24 cellular contexts compared by ENCODE assay signal in genomic region chr1:15669864-15670263, GRCh38. TPM values are rescaled to one million over a fixed set of nuclear protein-coding genes. Genes with fewer than 3 reads are reported as not detected.
DNase-seq lines count a peak whose midpoint lies in the region; ATAC-seq, FAIRE-seq and TF ChIP-seq lines count a peak whose summit lies in the region.
"Had no signal": no experiment of that assay in that cellular context is flagged by ENCODE, and none has a peak within 500 bp of the region (broad histone marks: within the 10 kb centered on the region; RNA-seq: fewer than 3 reads in every experiment).

No MANE protein-coding gene starts in this region.

- no peaks in the 10 kb centered on the region for H3K9me3 Mint-ChIP-seq in stimulated activated naive B cell treated with anti-CD40 and anti-IgM and Interleukin-4, amounts not matched to agents 10 μg/mL and 1 μg/mL and 100 μg/mL, for 72 hours
- no peaks in the 10 kb centered on the region for H3K9me3 Mint-ChIP-seq in naive thymus-derived CD8-positive, alpha-beta T cell
- H3K9me3 Mint-ChIP-seq: CD4-positive, alpha-beta T cell; CD8-positive, alpha-beta memory T cell; H9 had no signal

- DNase-seq in bronchial epithelial cell (ENCODE audit: low read depth) (no peak), HepG2 (ENCODE audit: low spot score) (no peak), midbrain (lab: John Stamatoyannopoulos, UW) (no peak)
- DNase-seq in stimulated activated naive B cell treated with anti-CD40 and anti-IgM and Interleukin-4, amounts not matched to agents 10 μg/mL and 1 μg/mL and 100 μg/mL, for 72 hours: no peak
- DNase-seq in naive thymus-derived CD8-positive, alpha-beta T cell: no peak
- DNase-seq: 8988T; ACHN; AML-193; BE2C; CD4-positive, alpha-beta T cell; CD8-positive, alpha-beta memory T cell; DMS153; DND-41; GM23248 had no signal

- CTCF ChIA-PET in HepG2 (lab: Yijun Ruan, JAX; ENCODE audit: low intra/inter-chr PET ratio, low total read pairs): no interaction called here

- no peak overlapping the region for H2AFZ ChIP-seq in HepG2 (ENCODE audit: low read length)
- H2AFZ ChIP-seq: GM23248 had no signal

- no peak overlapping the region for H3K9ac ChIP-seq in HepG2 (ENCODE audit: insufficient read depth, low read depth, low read length)
- H3K9ac ChIP-seq: BLaER1 treated with 17β-estradiol and CSF1 and Interleukin-3, amounts not matched to agents 10 nM and 100 nM; GM23248 had no signal

- peak; percentile 17 for ATAC-seq in HepG2
- no peak for ATAC-seq in stimulated activated naive B cell treated with anti-CD40 and anti-IgM and Interleukin-4, amounts not matched to agents 10 μg/mL and 1 μg/mL and 100 μg/mL, for 72 hours (replicated peaks)
- no peak for ATAC-seq in HG03342 (IDR thresholded peaks at IDR 0.05; ENCODE audit: unreplicated experiment)
- no peak for ATAC-seq in naive thymus-derived CD8-positive, alpha-beta T cell
- ATAC-seq: A549, HCT116 had no signal

- TF ChIP-seq CTCF in bronchial epithelial cell (IDR thresholded peaks at IDR 0.05; ENCODE audit: insufficient read depth, low read length, severe bottlenecking): no peak
- TF ChIP-seq CTCF in HepG2 (CRISPR knock-in tag; IDR thresholded peaks at IDR 0.05): no peak

- no peaks in the 10 kb centered on the region for H3K79me2 ChIP-seq in HepG2 (ENCODE audit: insufficient read depth, low read length)

- POLR2A ChIA-PET in HepG2 (lab: Yijun Ruan, JAX): interaction anchor here (1.6 to 2.3 kb wide), 2 partner anchors 11 to 143 kb away, joined by 5 to 8 read pairs; partner anchors contain the start of gene DNAJC16
- POLR2A ChIA-PET in naive thymus-derived CD8-positive, alpha-beta T cell (lab: Charles Lee): no interaction called here

- in situ Hi-C loops in HepG2 (cut with HindIII; ENCODE audit: extremely low pct_ligation_motif_present, low pct_unique_long_range_greater_than_20kb): no loop called here

- no peak overlapping the region for H3K4me2 ChIP-seq in HepG2 (ENCODE audit: low read depth, low read length)
- H3K4me2 ChIP-seq: A549; BLaER1 treated with 17β-estradiol and CSF1 and Interleukin-3, amounts not matched to agents 10 nM and 100 nM had no signal

- no peak for TF ChIP-seq RAD21 in HepG2 (CRISPR knock-in tag; IDR thresholded peaks at IDR 0.05)

- H3K4me3 ChIP-seq in bronchial epithelial cell (ENCODE audit: low read depth, low read length) (no peak overlapping the region), HepG2 (replicated peaks in 1 of 3; ENCODE audit: insufficient read depth in 1 of 3, low read depth in 2 of 3, low read length in 3 of 3) (no peak overlapping the region)
- H3K4me3 ChIP-seq: A549; BLaER1 treated with 17β-estradiol and CSF1 and Interleukin-3, amounts not matched to agents 10 nM and 100 nM; GM23248 had no signal

- H3K27me3 ChIP-seq in bronchial epithelial cell (ENCODE audit: control insufficient read depth, insufficient read depth, low read length): no peaks in the 10 kb centered on the region
- no peaks in the 10 kb centered on the region for H3K27me3 ChIP-seq in HepG2 (ENCODE audit: control insufficient read depth in 1 of 2, insufficient read depth in 2 of 2, low read length in 2 of 2)
- H3K27me3 ChIP-seq: BE2C; BLaER1 treated with 17β-estradiol and CSF1 and Interleukin-3, amounts not matched to agents 10 nM and 100 nM had no signal

- FAIRE-seq in bronchial epithelial cell (lab: Jason Lieb, UNC): peak; percentile 13
- no peak for FAIRE-seq in HepG2 (lab: Jason Lieb, UNC)
- FAIRE-seq: A549, D721Med, G401.6, GM12892 had no signal

- peaks cover 12% of the 10 kb centered on the region; the same call in 1 of the 2 replicates for H3K4me1 ChIP-seq in HepG2 (ENCODE audit: insufficient read depth, low read length)
- H3K4me1 ChIP-seq: A549, BE2C had no signal

- TF ChIP-seq EP300 in HepG2 (IDR thresholded peaks at IDR 0.05; ENCODE audit: low read depth in 2 of 2, low read length in 2 of 2) (no peak), HepG2 (CRISPR knock-in tag; IDR thresholded peaks at IDR 0.05; ENCODE audit: borderline replicate concordance) (no peak)

- H3K27ac Mint-ChIP-seq in stimulated activated naive B cell treated with anti-CD40 and anti-IgM and Interleukin-4, amounts not matched to agents 10 μg/mL and 1 μg/mL and 100 μg/mL, for 72 hours: peak overlapping the region; percentile 44
- H3K27ac Mint-ChIP-seq in naive thymus-derived CD8-positive, alpha-beta T cell: peak overlapping the region in 4 of 10 donors; percentile 3 to 61 (median 22)
- H3K27ac Mint-ChIP-seq: CD4-positive, alpha-beta T cell; H9 had no signal

- no peaks in the 10 kb centered on the region for H3K27me3 Mint-ChIP-seq in stimulated activated naive B cell treated with anti-CD40 and anti-IgM and Interleukin-4, amounts not matched to agents 10 μg/mL and 1 μg/mL and 100 μg/mL, for 72 hours
- no peaks in the 10 kb centered on the region for H3K27me3 Mint-ChIP-seq in naive thymus-derived CD8-positive, alpha-beta T cell
- H3K27me3 Mint-ChIP-seq: CD4-positive, alpha-beta T cell; CD8-positive, alpha-beta memory T cell had no signal

- no peaks in the 10 kb centered on the region for H3K9me3 ChIP-seq in HepG2 (ENCODE audit: low read length)
- H3K9me3 ChIP-seq: A549; BE2C; BLaER1 treated with 17β-estradiol and CSF1 and Interleukin-3, amounts not matched to agents 10 nM and 100 nM had no signal

- WGBS in HepG2 (ENCODE audit: low lambda C conversion rate): 64% methylated on average over 3 of the region's 4 CpGs

- H3K4me3 Mint-ChIP-seq in stimulated activated naive B cell treated with anti-CD40 and anti-IgM and Interleukin-4, amounts not matched to agents 10 μg/mL and 1 μg/mL and 100 μg/mL, for 72 hours: no peak overlapping the region
- H3K4me3 Mint-ChIP-seq in naive thymus-derived CD8-positive, alpha-beta T cell: no peak overlapping the region
- H3K4me3 Mint-ChIP-seq: CD14-positive monocyte; CD4-positive, alpha-beta T cell; CD8-positive, alpha-beta memory T cell; H9 had no signal

- peaks cover 16 to 22% of the 10 kb centered on the region in 2 donors for H3K4me1 Mint-ChIP-seq in stimulated activated naive B cell treated with anti-CD40 and anti-IgM and Interleukin-4, amounts not matched to agents 10 μg/mL and 1 μg/mL and 100 μg/mL, for 72 hours
- peaks cover 0 to 3% (median under 1%) of the 10 kb centered on the region in 4 donors for H3K4me1 Mint-ChIP-seq in naive thymus-derived CD8-positive, alpha-beta T cell

- peaks cover 16 to 17% of the 10 kb centered on the region in 2 donors for H3K36me3 Mint-ChIP-seq in stimulated activated naive B cell treated with anti-CD40 and anti-IgM and Interleukin-4, amounts not matched to agents 10 μg/mL and 1 μg/mL and 100 μg/mL, for 72 hours
- peaks cover 0 to 2% (median 0%) of the 10 kb centered on the region in 3 donors for H3K36me3 Mint-ChIP-seq in naive thymus-derived CD8-positive, alpha-beta T cell

- intact Hi-C loops in HepG2 (cut with micrococcal nuclease; ENCODE audit: unreplicated experiment): no loop called here

- no peaks in the 10 kb centered on the region for H4K20me1 ChIP-seq in HepG2 (ENCODE audit: insufficient read depth, low read length)

- no peaks in the 10 kb centered on the region for H3K36me3 ChIP-seq in bronchial epithelial cell (ENCODE audit: control insufficient read depth, insufficient read depth, low read length)
- peaks cover 0 to 1% of the 10 kb centered on the region in 2 experiments; a peak in 1 of 5 replicates for H3K36me3 ChIP-seq in HepG2 (replicated peaks in 1 of 2; ENCODE audit: control insufficient read depth in 1 of 2, insufficient read depth in 2 of 2, low read length in 2 of 2)
- H3K36me3 ChIP-seq: BE2C had no signal

- BruUV-seq in HepG2 (replicated peaks; lab: Mats Ljungman, UMichigan): no TSS peak

- TF ChIP-seq POLR2A in HepG2 (IDR thresholded peaks at IDR 0.05; ENCODE audit: insufficient read depth in 1 of 2, low read depth in 2 of 2, low read length in 2 of 2): no peak; a peak in 1 of 4 replicates

- H3K27ac ChIP-seq in angular gyrus (ENCODE audit: low read depth, low read length) (peak overlapping the region; percentile 12), HepG2 (ENCODE audit: extremely low read length, insufficient read depth, low read length) (no peak overlapping the region)
- H3K27ac ChIP-seq: A549; BLaER1 treated with 17β-estradiol and CSF1 and Interleukin-3, amounts not matched to agents 10 nM and 100 nM; GM23248 had no signal

RNA-seq across cellular contexts. Expression of gene PLEKHM2, which starts 14.3 kb away (rescaled TPM):
- total RNA-seq in bronchial epithelial cell (52.0 and 60.6 TPM in 2 replicates), HepG2 (2016; rRNA removed; fragmentation: Illumina TruSeq; extraction: Trizol) (16.0 and 16.5 TPM in 2 replicates)
- 8.1 TPM in 2 replicates for total RNA-seq in HepG2 (2016; cell fraction: cytosol; rRNA removed; fragmentation: Illumina TruSeq; extraction: Trizol; ENCODE audit: low read depth)
- total RNA-seq in HepG2 (2016; cell fraction: insoluble cytoplasmic fraction; rRNA removed; fragmentation: Illumina TruSeq; extraction: Trizol): 13.6 and 18.8 TPM in 2 replicates
- total RNA-seq in HepG2 (2016; cell fraction: membrane; rRNA removed; fragmentation: Illumina TruSeq; extraction: Trizol): 24.3 and 24.5 TPM in 2 replicates
- 11.3 and 15.4 TPM in 2 replicates for total RNA-seq in HepG2 (2016; cell fraction: nucleus; rRNA removed; fragmentation: Illumina TruSeq; extraction: Trizol)
- polyA plus RNA-seq in HepG2 (2011; rRNA removed): 27.3 and 34.0 TPM in 2 replicates
- 18.9 and 29.3 TPM in 2 replicates for polyA plus RNA-seq in HepG2 (2011; cell fraction: cytosol; rRNA removed)
- polyA plus RNA-seq in HepG2 (2011; cell fraction: nucleus; rRNA removed): 58.0 and 66.7 TPM in 2 replicates
- polyA plus RNA-seq in HepG2 (2012): 15.7 and 19.3 TPM in 2 replicates
- polyA plus RNA-seq in HepG2 (2016; cell fraction: cytosol; fragmentation: Illumina TruSeq; extraction: Trizol; ENCODE audit: low read depth): 8.8 and 9.4 TPM in 2 replicates
- 16.1 and 23.7 TPM in 2 replicates for polyA plus RNA-seq in HepG2 (2016; cell fraction: insoluble cytoplasmic fraction; fragmentation: Illumina TruSeq; extraction: Trizol; ENCODE audit: low read depth)
- 20.7 and 24.2 TPM in 2 replicates for polyA plus RNA-seq in HepG2 (2016; cell fraction: membrane; fragmentation: Illumina TruSeq; extraction: Trizol; ENCODE audit: low read depth)
- 32.6 and 36.7 TPM in 2 replicates for polyA plus RNA-seq in HepG2 (2016; cell fraction: nucleus; fragmentation: Illumina TruSeq; extraction: Trizol; ENCODE audit: insufficient read depth, low read depth)
- 51.5 and 64.7 TPM in 2 replicates for polyA minus RNA-seq in HepG2 (2011; rRNA and poly(A)+ RNA removed; ENCODE audit: low replicate concordance)
- polyA minus RNA-seq in HepG2 (2011; cell fraction: cytosol; rRNA and poly(A)+ RNA removed): 18.3 and 18.9 TPM in 2 replicates
- 8.8 and 9.9 TPM in 2 replicates for polyA minus RNA-seq in HepG2 (2011; cell fraction: nucleus; rRNA and poly(A)+ RNA removed)
- total RNA-seq in naive thymus-derived CD8-positive, alpha-beta T cell: 10 to 100 TPM; 60.3 to 66.7 TPM
- 10 to 100 TPM in 1 of 3 donors, 1 to 10 TPM in 2; 5.4 to 13.8 (median 5.4) TPM for polyA plus RNA-seq in naive thymus-derived CD8-positive, alpha-beta T cell

RNA-seq across cellular contexts. Expression of gene DDI2, which starts 52.6 kb away (rescaled TPM):
- total RNA-seq in bronchial epithelial cell (13.7 and 19.1 TPM in 2 replicates), HepG2 (2016; rRNA removed; fragmentation: Illumina TruSeq; extraction: Trizol) (25.7 and 34.0 TPM in 2 replicates)
- 5.9 and 7.5 TPM in 2 replicates for total RNA-seq in HepG2 (2016; cell fraction: cytosol; rRNA removed; fragmentation: Illumina TruSeq; extraction: Trizol; ENCODE audit: low read depth)
- total RNA-seq in HepG2 (2016; cell fraction: insoluble cytoplasmic fraction; rRNA removed; fragmentation: Illumina TruSeq; extraction: Trizol): 26.2 and 32.2 TPM in 2 replicates
- total RNA-seq in HepG2 (2016; cell fraction: membrane; rRNA removed; fragmentation: Illumina TruSeq; extraction: Trizol): 11.2 and 13.9 TPM in 2 replicates
- total RNA-seq in HepG2 (2016; cell fraction: nucleus; rRNA removed; fragmentation: Illumina TruSeq; extraction: Trizol): 41.5 and 50.4 TPM in 2 replicates
- 8.5 and 10.1 TPM in 2 replicates for polyA plus RNA-seq in HepG2 (2011; rRNA removed)
- 5.5 and 7.7 TPM in 2 replicates for polyA plus RNA-seq in HepG2 (2011; cell fraction: cytosol; rRNA removed)
- polyA plus RNA-seq in HepG2 (2011; cell fraction: nucleus; rRNA removed): 19.8 and 23.2 TPM in 2 replicates
- polyA plus RNA-seq in HepG2 (2012): 19.5 and 23.0 TPM in 2 replicates
- 1.1 and 1.3 TPM in 2 replicates for polyA plus RNA-seq in HepG2 (2016; cell fraction: cytosol; fragmentation: Illumina TruSeq; extraction: Trizol; ENCODE audit: low read depth)
- 22.9 and 23.8 TPM in 2 replicates for polyA plus RNA-seq in HepG2 (2016; cell fraction: insoluble cytoplasmic fraction; fragmentation: Illumina TruSeq; extraction: Trizol; ENCODE audit: low read depth)
- 2.7 and 3.3 TPM in 2 replicates for polyA plus RNA-seq in HepG2 (2016; cell fraction: membrane; fragmentation: Illumina TruSeq; extraction: Trizol; ENCODE audit: low read depth)
- 23.7 and 25.3 TPM in 2 replicates for polyA plus RNA-seq in HepG2 (2016; cell fraction: nucleus; fragmentation: Illumina TruSeq; extraction: Trizol; ENCODE audit: insufficient read depth, low read depth)
- polyA minus RNA-seq in HepG2 (2011; rRNA and poly(A)+ RNA removed; ENCODE audit: low replicate concordance): 38.4 and 51.6 TPM in 2 replicates
- polyA minus RNA-seq in HepG2 (2011; cell fraction: cytosol; rRNA and poly(A)+ RNA removed): 15.5 and 15.8 TPM in 2 replicates
- 118 and 145 TPM in 2 replicates for polyA minus RNA-seq in HepG2 (2011; cell fraction: nucleus; rRNA and poly(A)+ RNA removed)
- total RNA-seq in naive thymus-derived CD8-positive, alpha-beta T cell: 10 to 100 TPM; 40.7 to 47.1 TPM
- 1 to 10 TPM; 4.5 to 6.1 (median 5.0) TPM for polyA plus RNA-seq in naive thymus-derived CD8-positive, alpha-beta T cell
